In the genomic region with DNA sequence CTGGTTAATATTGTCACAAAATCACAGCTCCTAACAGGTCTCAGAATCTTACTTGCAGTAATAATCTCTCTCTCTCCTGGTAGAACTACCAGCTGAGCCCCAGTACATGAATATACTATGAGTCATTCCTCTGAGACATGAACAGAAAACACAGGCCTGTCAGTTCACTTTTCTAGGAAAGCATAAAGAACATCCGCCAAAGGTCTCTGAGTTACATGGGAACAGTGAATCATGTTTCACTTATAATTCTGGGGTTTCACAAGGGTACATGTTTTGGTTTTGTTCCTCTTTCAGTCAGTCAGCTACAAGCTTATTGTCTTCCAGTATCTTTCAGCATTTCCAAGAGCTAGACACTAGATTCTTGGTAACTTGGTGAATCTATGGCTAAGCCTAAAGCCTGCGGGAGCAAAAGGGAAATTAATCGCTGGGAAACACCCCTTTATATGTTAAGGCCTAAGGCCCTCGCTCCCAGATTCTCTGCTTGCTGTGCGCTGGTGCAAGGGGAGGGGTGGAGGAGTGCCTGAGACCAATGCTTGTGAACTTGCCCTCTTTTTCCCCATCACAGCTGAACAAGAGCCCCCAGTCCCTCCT, we compare ENCODE assay signal across 8 cellular contexts. TPM values are rescaled to one million over a fixed set of nuclear protein-coding genes. Genes with fewer than 3 reads are reported as not detected.
DNase-seq lines count a peak whose midpoint lies in the region; ATAC-seq and TF ChIP-seq lines count a peak whose summit lies in the region.

No MANE protein-coding gene starts in this region.

- 17 to 37% methylated on average over 3 to 5 of the region's 5 CpGs for WGBS in esophagus squamous epithelium, 2 donors
- WGBS in trophoblast cell (ENCODE audit: extremely low coverage, insufficient coverage, insufficient read length): no CpG with 5 or more reads among the region's 5 CpGs

- no peaks in the 10 kb centered on the region for H3K27me3 ChIP-seq in CD4-positive, alpha-beta memory T cell (ENCODE audit: insufficient read depth, low read length)
- H3K27me3 ChIP-seq in esophagus squamous epithelium: no peaks in the 10 kb centered on the region
- H3K27me3 ChIP-seq in trophoblast cell (ENCODE audit: insufficient read depth, low read length): no peaks in the 10 kb centered on the region

- no peak overlapping the region for H3K4ac ChIP-seq in trophoblast cell (ENCODE audit: low read depth, low read length)

- intact Hi-C loops in CD4-positive, alpha-beta memory T cell (cut with micrococcal nuclease): no loop called here
- intact Hi-C loops in activated CD4-positive, alpha-beta T cell treated with anti-CD3 and anti-CD28 coated beads, Interleukin-2, amount 10 ng/mL, durations not matched to agents 24 days and 14 days (cut with micrococcal nuclease): loop anchor here (1.0 to 2.0 kb wide), 5 partner anchors 29 to 204 kb away; a partner anchor contains a TSS
- intact Hi-C loops in esophagus squamous epithelium (cut with DNase I): loop anchor here (10.0 kb wide), 1 partner anchor 70 kb away; no protein-coding TSS in a partner anchor

- H2AK5ac ChIP-seq in trophoblast cell (ENCODE audit: low read length): no peak overlapping the region

- no peak overlapping the region for H3K4me3 ChIP-seq in CD4-positive, alpha-beta memory T cell (ENCODE audit: low read length in 2 of 2)
- H3K4me3 ChIP-seq in esophagus squamous epithelium (peak overlapping the region in 1 of 4 donors; percentile 9), trophoblast cell (ENCODE audit: low read depth, low read length) (no peak overlapping the region)

- TF ChIP-seq CTCF in GM20000 (IDR thresholded peaks at IDR 0.05; ENCODE audit: extremely low read depth, missing control alignments): no peak
- no peak for TF ChIP-seq CTCF in esophagus squamous epithelium (IDR thresholded peaks at IDR 0.05)

- H3K23ac ChIP-seq in trophoblast cell (ENCODE audit: low read length): no peak overlapping the region

- ATAC-seq in HG03558 (IDR thresholded peaks at IDR 0.05; ENCODE audit: extremely low read depth, unreplicated experiment): peak; percentile 79

- no peak overlapping the region for H3K4me2 ChIP-seq in trophoblast cell (ENCODE audit: low read length)

- H3K36me3 ChIP-seq in CD4-positive, alpha-beta memory T cell (ENCODE audit: insufficient read depth, low read length): peaks cover 49% of the 10 kb centered on the region
- H3K36me3 ChIP-seq in esophagus squamous epithelium (peaks cover 11 to 91% (median 28%) of the 10 kb centered on the region in 3 donors), trophoblast cell (ENCODE audit: control insufficient read depth in 1 of 2, insufficient read depth in 2 of 2, low read length in 2 of 2) (peaks cover 31 to 51% of the 10 kb centered on the region in 2 experiments)

- DNase-seq in CD4-positive, alpha-beta memory T cell: no peak
- DNase-seq in GM20000 (ENCODE audit: low spot score) (peak; percentile 80), esophagus squamous epithelium (lab: John Stamatoyannopoulos, UW) (no peak), trophoblast cell (peak in 1 of 2 donors; percentile 58), NCI-H1930 (lab: John Stamatoyannopoulos, UW) (no peak), HuH-7.5 (ENCODE audit: low spot score) (no peak)
- peak; percentile 81 for DNase-seq in activated CD4-positive, alpha-beta T cell treated with anti-CD3 and anti-CD28 coated beads, Interleukin-2, amount 10 ng/mL, durations not matched to agents 24 days and 14 days

- H3K14ac ChIP-seq in trophoblast cell (ENCODE audit: low read length): no peak overlapping the region

- H4K12ac ChIP-seq in trophoblast cell (ENCODE audit: low read depth, low read length): no peak overlapping the region

- no peak overlapping the region for H2AFZ ChIP-seq in trophoblast cell (ENCODE audit: insufficient read depth, low read length, poor library complexity)

- H3K79me1 ChIP-seq in trophoblast cell (ENCODE audit: low read length): no peaks in the 10 kb centered on the region

- H3K36me3 Mint-ChIP-seq in CD4-positive, alpha-beta memory T cell: peaks cover 47 to 66% of the 10 kb centered on the region in 2 donors
- H3K36me3 Mint-ChIP-seq in activated CD4-positive, alpha-beta T cell treated with anti-CD3 and anti-CD28 coated beads, Interleukin-2, amount 10 ng/mL, durations not matched to agents 24 days and 14 days (ENCODE audit: low read depth): peaks cover 55% of the 10 kb centered on the region

- H3K27ac ChIP-seq in CD4-positive, alpha-beta memory T cell (ENCODE audit: low read depth, low read length): no peak overlapping the region
- peak overlapping the region; percentile 78 to 96 (median 94) for H3K27ac ChIP-seq in esophagus squamous epithelium
- peak overlapping the region; percentile 27 for H3K27ac ChIP-seq in trophoblast cell (ENCODE audit: low read depth, low read length)

- peaks cover 6 to 17% (median 12%) of the 10 kb centered on the region in 4 donors for H3K4me1 Mint-ChIP-seq in CD4-positive, alpha-beta memory T cell
- H3K4me1 Mint-ChIP-seq in activated CD4-positive, alpha-beta T cell treated with anti-CD3 and anti-CD28 coated beads, Interleukin-2, amount 10 ng/mL, durations not matched to agents 24 days and 14 days: peaks cover 24% of the 10 kb centered on the region

- TF ChIP-seq POLR2A in esophagus squamous epithelium (IDR thresholded peaks at IDR 0.05): no peak

- H3K27ac Mint-ChIP-seq in CD4-positive, alpha-beta memory T cell: peak overlapping the region; percentile 17 to 89 (median 51)
- H3K27ac Mint-ChIP-seq in activated CD4-positive, alpha-beta T cell treated with anti-CD3 and anti-CD28 coated beads, Interleukin-2, amount 10 ng/mL, durations not matched to agents 24 days and 14 days: peak overlapping the region; percentile 86

- no peak overlapping the region for H4K91ac ChIP-seq in trophoblast cell (ENCODE audit: low read depth, low read length)

- H3K4me1 ChIP-seq in CD4-positive, alpha-beta memory T cell (ENCODE audit: insufficient read depth, low read length): peaks cover 9% of the 10 kb centered on the region
- H3K4me1 ChIP-seq in esophagus squamous epithelium (peaks cover 21 to 53% (median 23%) of the 10 kb centered on the region in 3 donors), trophoblast cell (ENCODE audit: control insufficient read depth in 1 of 2, insufficient read depth in 2 of 2, low read length in 2 of 2) (peaks cover 0 to 2% of the 10 kb centered on the region in 2 experiments)

- H3K27me3 Mint-ChIP-seq in CD4-positive, alpha-beta memory T cell: no peaks in the 10 kb centered on the region
- H3K27me3 Mint-ChIP-seq in activated CD4-positive, alpha-beta T cell treated with anti-CD3 and anti-CD28 coated beads, Interleukin-2, amount 10 ng/mL, durations not matched to agents 24 days and 14 days: no peaks in the 10 kb centered on the region

- no peak overlapping the region for H4K8ac ChIP-seq in trophoblast cell (ENCODE audit: low read depth, low read length)

- H3K4me3 Mint-ChIP-seq in CD4-positive, alpha-beta memory T cell: no peak overlapping the region
- peak overlapping the region; percentile 71 for H3K4me3 Mint-ChIP-seq in activated CD4-positive, alpha-beta T cell treated with anti-CD3 and anti-CD28 coated beads, Interleukin-2, amount 10 ng/mL, durations not matched to agents 24 days and 14 days

- no peaks in the 10 kb centered on the region for H3K9me3 ChIP-seq in CD4-positive, alpha-beta memory T cell (ENCODE audit: control insufficient read depth in 1 of 2, low read length in 2 of 2)
- H3K9me3 ChIP-seq in esophagus squamous epithelium (no peaks in the 10 kb centered on the region), trophoblast cell (ENCODE audit: insufficient read depth, low read depth, low read length) (no peaks in the 10 kb centered on the region)

- H2BK12ac ChIP-seq in trophoblast cell (ENCODE audit: low read length): no peak overlapping the region

- H2BK120ac ChIP-seq in trophoblast cell (ENCODE audit: insufficient read depth, low read length, poor library complexity): no peak overlapping the region

- POLR2A ChIA-PET in CD4-positive, alpha-beta memory T cell (lab: Charles Lee; ENCODE audit: partially characterized antibody): interaction anchor here (0.8 kb wide), 1 partner anchor 74 kb away, joined by 3 read pairs; no protein-coding TSS in a partner anchor

- H3K9me3 Mint-ChIP-seq in CD4-positive, alpha-beta memory T cell: no peaks in the 10 kb centered on the region
- no peaks in the 10 kb centered on the region for H3K9me3 Mint-ChIP-seq in activated CD4-positive, alpha-beta T cell treated with anti-CD3 and anti-CD28 coated beads, Interleukin-2, amount 10 ng/mL, durations not matched to agents 24 days and 14 days

- CTCF ChIA-PET in CD4-positive, alpha-beta memory T cell (lab: Charles Lee; ENCODE audit: partially characterized antibody): interaction anchor here (1.8 to 3.6 kb wide), 3 partner anchors 10 to 73 kb away, joined by 4 to 24 read pairs (median 5); no protein-coding TSS in a partner anchor

- H2BK5ac ChIP-seq in trophoblast cell (ENCODE audit: low read depth, low read length, poor library complexity): no peak overlapping the region

- no peak overlapping the region for H3K18ac ChIP-seq in trophoblast cell (ENCODE audit: low read length)

- H3K9ac ChIP-seq in trophoblast cell (ENCODE audit: low read length): no peak overlapping the region

- H3K79me2 ChIP-seq in trophoblast cell (ENCODE audit: control insufficient read depth, insufficient read depth, low read length, poor library complexity): no peaks in the 10 kb centered on the region

RNA-seq across cellular contexts. Expression of a gene that starts 31.7 kb away (rescaled TPM):
- 10 to 100 TPM; 20.7 to 22.9 TPM for total RNA-seq in CD4-positive, alpha-beta memory T cell
- 10 to 100 TPM in 1 of 2 donors, 1 to 10 TPM in 1; 8.7 to 24.3 TPM for polyA plus RNA-seq in CD4-positive, alpha-beta memory T cell
- total RNA-seq in activated CD4-positive, alpha-beta T cell treated with anti-CD3 and anti-CD28 coated beads, Interleukin-2, amount 10 ng/mL, durations not matched to agents 24 days and 14 days: 8.5 and 9.9 TPM in 2 replicates
- 10 to 100 TPM; 43.0 to 65.6 (median 61.1) TPM for total RNA-seq in esophagus squamous epithelium
- 36.4 and 40.4 TPM in 2 replicates for polyA plus RNA-seq in trophoblast cell (2013)

RNA-seq across cellular contexts. Expression of a gene that starts 44.9 kb away (rescaled TPM):
- total RNA-seq in CD4-positive, alpha-beta memory T cell: 100 to 1,000 TPM; 110 to 112 TPM
- polyA plus RNA-seq in CD4-positive, alpha-beta memory T cell: 10 to 100 TPM; 49.2 to 66.5 TPM
- total RNA-seq in activated CD4-positive, alpha-beta T cell treated with anti-CD3 and anti-CD28 coated beads, Interleukin-2, amount 10 ng/mL, durations not matched to agents 24 days and 14 days: 14.4 and 16.4 TPM in 2 replicates
- total RNA-seq in esophagus squamous epithelium: 10 to 100 TPM; 18.3 to 48.1 (median 33.6) TPM
- 14.9 TPM in 2 replicates for polyA plus RNA-seq in trophoblast cell (2013)

RNA-seq across cellular contexts. Expression of a gene that starts 56.7 kb away (rescaled TPM):
- 1 to 10 TPM; 1.3 to 1.6 TPM for total RNA-seq in CD4-positive, alpha-beta memory T cell
- under 1 TPM; 0.56 to 0.98 TPM for polyA plus RNA-seq in CD4-positive, alpha-beta memory T cell
- 0.09 and 0.12 TPM in 2 replicates for total RNA-seq in activated CD4-positive, alpha-beta T cell treated with anti-CD3 and anti-CD28 coated beads, Interleukin-2, amount 10 ng/mL, durations not matched to agents 24 days and 14 days
- 1 to 10 TPM in 3 of 4 donors, under 1 TPM in 1; 0.57 to 1.9 (median 1.6) TPM for total RNA-seq in esophagus squamous epithelium
- 2.4 and 2.5 TPM in 2 replicates for polyA plus RNA-seq in trophoblast cell (2013)

Comparison
In these comparisons a context has a peak if more than half of its experiments do, and no peak if none do; other contexts are left out.
1. DNase-seq: peak in GM20000 (single experiment) and activated CD4-positive, alpha-beta T cell treated with anti-CD3 and anti-CD28 coated beads, Interleukin-2, amount 10 ng/mL, durations not matched to agents 24 days and 14 days (single experiment); none in CD4-positive, alpha-beta memory T cell (0 of 5), esophagus squamous epithelium (single experiment), NCI-H1930 (0 of 2) and HuH-7.5 (single experiment).